19 cellular contexts compared by ENCODE assay signal in genomic region chr5:170136493-170136892, GRCh38. TPM values are rescaled to one million over a fixed set of nuclear protein-coding genes. Genes with fewer than 3 reads are reported as not detected.
DNase-seq lines count a peak whose midpoint lies in the region; ATAC-seq and TF ChIP-seq lines count a peak whose summit lies in the region.
"Had no signal": no experiment of that assay in that cellular context is flagged by ENCODE, and none has a peak within 500 bp of the region (broad histone marks: within the 10 kb centered on the region; RNA-seq: fewer than 3 reads in every experiment).

No MANE protein-coding gene starts in this region.

- CTCF ChIA-PET in Panc1 (lab: Charles Lee), result no interaction called here

- H3K9ac ChIP-seq in BLaER1 treated with 17β-estradiol and CSF1 and Interleukin-3, amounts not matched to agents 10 nM and 100 nM, result no peak overlapping the region
- H3K9ac ChIP-seq: GM23248 had no signal

- H3K4me1 ChIP-seq in BLaER1 treated with 17β-estradiol and CSF1 and Interleukin-3, amounts not matched to agents 10 nM and 100 nM, result peaks cover 6 to 31% (median 13%) of the 10 kb centered on the region in 10 experiments
- H3K4me1 ChIP-seq in Panc1 (ENCODE audit: control insufficient read depth, insufficient read depth, low read length), result peaks cover 5% of the 10 kb centered on the region; the same call in 1 of the 2 replicates
- H3K4me1 ChIP-seq: BE2C had no signal

- intact Hi-C loops in Panc1 (cut with micrococcal nuclease; ENCODE audit: unreplicated experiment), result no loop called here

- peak overlapping the region; percentile 27 for H3K27ac Mint-ChIP-seq in endothelial cell (ENCODE audit: unreplicated experiment)
- H3K27ac Mint-ChIP-seq: CD14-positive monocyte; CD4-positive, alpha-beta memory T cell; IgD-negative memory B cell had no signal

- H3K4me3 Mint-ChIP-seq in endothelial cell (ENCODE audit: unreplicated experiment), result no peak overlapping the region
- H3K4me3 Mint-ChIP-seq: CD14-positive monocyte; CD4-positive, alpha-beta memory T cell; IgD-negative memory B cell had no signal

- no peak overlapping the region for H3K4me3 ChIP-seq in BLaER1 treated with 17β-estradiol and CSF1 and Interleukin-3, amounts not matched to agents 10 nM and 100 nM
- no peak overlapping the region for H3K4me3 ChIP-seq in Panc1 (ENCODE audit: low read depth in 2 of 2, low read length in 2 of 2)
- H3K4me3 ChIP-seq: GM23248 had no signal

- no TSS peak for BruUV-seq in Panc1 (replicated peaks; lab: Mats Ljungman, UMichigan)

- no peaks in the 10 kb centered on the region for H3K9me3 Mint-ChIP-seq in endothelial cell (ENCODE audit: unreplicated experiment)
- H3K9me3 Mint-ChIP-seq: CD4-positive, alpha-beta memory T cell; IgD-negative memory B cell had no signal

- no peaks in the 10 kb centered on the region for H3K27me3 ChIP-seq in BLaER1 treated with 17β-estradiol and CSF1 and Interleukin-3, amounts not matched to agents 10 nM and 100 nM
- no peaks in the 10 kb centered on the region for H3K27me3 ChIP-seq in Panc1 (ENCODE audit: control insufficient read depth, insufficient read depth, low read length)
- H3K27me3 ChIP-seq: BE2C had no signal

- H3K4me1 Mint-ChIP-seq in endothelial cell (ENCODE audit: unreplicated experiment), result peaks cover 35% of the 10 kb centered on the region
- H3K4me1 Mint-ChIP-seq: CD4-positive, alpha-beta memory T cell had no signal

- ATAC-seq in Panc1 (no peak), HG03460 (IDR thresholded peaks at IDR 0.05; ENCODE audit: unreplicated experiment) (no peak)
- ATAC-seq: HepG2 had no signal

- DNase-seq in Panc1 (ENCODE audit: low read depth, low spot score) (no peak), endothelial cell (ENCODE audit: low spot score) (no peak), pons (ENCODE audit: low spot score) (no peak), MV-4-11 (lab: John Stamatoyannopoulos, UW) (no peak)
- DNase-seq: ACHN; BE2C; CD4-positive, alpha-beta memory T cell; DMS153; DMS79; GDM1; GM23248; HCEC 1CT had no signal

- no peak for TF ChIP-seq CTCF in Panc1 (IDR thresholded peaks at IDR 0.05)
- TF ChIP-seq CTCF in endothelial cell (IDR thresholded peaks at IDR 0.05; ENCODE audit: unreplicated experiment), result no peak

- H3K27me3 Mint-ChIP-seq in endothelial cell (ENCODE audit: unreplicated experiment), result peaks cover 8% of the 10 kb centered on the region

- peaks cover 0 to 1% (median 0%) of the 10 kb centered on the region in 11 experiments; a peak in 1 of 22 replicates for H4K20me1 ChIP-seq in BLaER1 treated with 17β-estradiol and CSF1 and Interleukin-3, amounts not matched to agents 10 nM and 100 nM

- peaks cover 0 to 6% (median 0%) of the 10 kb centered on the region in 11 experiments; a peak in 5 of 22 replicates for H3K9me3 ChIP-seq in BLaER1 treated with 17β-estradiol and CSF1 and Interleukin-3, amounts not matched to agents 10 nM and 100 nM (replicated peaks in 1 of 11)
- no peaks in the 10 kb centered on the region for H3K9me3 ChIP-seq in Panc1 (ENCODE audit: control insufficient read depth, insufficient read depth, low read depth, low read length)
- H3K9me3 ChIP-seq: BE2C had no signal

- H3K36me3 Mint-ChIP-seq in endothelial cell (ENCODE audit: low read depth, unreplicated experiment), result peaks cover 3% of the 10 kb centered on the region
- H3K36me3 Mint-ChIP-seq: CD14-positive monocyte; CD4-positive, alpha-beta memory T cell had no signal

- H3K36me3 ChIP-seq in BLaER1 treated with 17β-estradiol and CSF1 and Interleukin-3, amounts not matched to agents 10 nM and 100 nM, result no peaks in the 10 kb centered on the region
- H3K36me3 ChIP-seq in Panc1 (ENCODE audit: control insufficient read depth, insufficient read depth, low read length), result no peaks in the 10 kb centered on the region
- H3K36me3 ChIP-seq: BE2C had no signal

- in situ Hi-C loops in Panc1 (cut with HindIII; ENCODE audit: low pct_unique_long_range_greater_than_20kb, low sequenced_read_pairs), result no loop called here

- POLR2A ChIA-PET in Panc1 (lab: Charles Lee), result no interaction called here

- H3K4me2 ChIP-seq in BLaER1 treated with 17β-estradiol and CSF1 and Interleukin-3, amounts not matched to agents 10 nM and 100 nM, result peak overlapping the region in 8 of 11 experiments; percentile 21 to 49 (median 37); a peak in 13 of 22 replicates

- no peak overlapping the region for H3K27ac ChIP-seq in BLaER1 treated with 17β-estradiol and CSF1 and Interleukin-3, amounts not matched to agents 10 nM and 100 nM
- H3K27ac ChIP-seq in Panc1 (ENCODE audit: low read length), result peak overlapping the region; percentile 58; the same call in 1 of the 2 replicates
- H3K27ac ChIP-seq: GM23248 had no signal

RNA-seq across cellular contexts. Expression of gene FOXI1, which starts 30.8 kb away (rescaled TPM):
- total RNA-seq in Panc1 (2021; ENCODE audit: unreplicated experiment) (0.44 TPM), endothelial cell (ENCODE audit: unreplicated experiment) (2.2 TPM)
- 0.47 TPM for polyA plus RNA-seq in Panc1 (2012; ENCODE audit: insufficient read length)
- total RNA-seq: CD4-positive, alpha-beta memory T cell; Daoy; GM23248; H4; HepG2 had no signal
- polyA plus RNA-seq: CD14-positive monocyte; CD4-positive, alpha-beta memory T cell; GM23248; HepG2; IgD-negative memory B cell had no signal
